In genomic region chr7:39686261-39686924, GRCh38 we compare ENCODE assay signal across 10 cellular contexts.
DNase-seq lines count a peak whose midpoint lies in the region; ATAC-seq and TF ChIP-seq lines count a peak whose summit lies in the region.
"Had no signal": no experiment of that assay in that cellular context is flagged by ENCODE, and none has a peak within 500 bp of the region (broad histone marks: within the 10 kb centered on the region; RNA-seq: fewer than 3 reads in every experiment).

No MANE protein-coding gene starts in this region.

- H3K27me3 Mint-ChIP-seq in activated naive CD8-positive, alpha-beta T cell treated with anti-CD3 and anti-CD28 coated beads, Interleukin-2, amount 50 U/mL, for 24 hours: no peaks in the 10 kb centered on the region
- H3K27me3 Mint-ChIP-seq: IgD-negative memory B cell had no signal

- peak; percentile 88 for ATAC-seq in GM18870 (IDR thresholded peaks at IDR 0.05; ENCODE audit: unreplicated experiment)
- peak; percentile 91 for ATAC-seq in HG02870 (IDR thresholded peaks at IDR 0.05; ENCODE audit: unreplicated experiment)
- ATAC-seq in activated naive CD8-positive, alpha-beta T cell treated with anti-CD3 and anti-CD28 coated beads, Interleukin-2, amount 50 U/mL, for 24 hours: peak; percentile 81
- no peak for ATAC-seq in HG03469 (IDR thresholded peaks at IDR 0.05; ENCODE audit: unreplicated experiment)
- no peak for ATAC-seq in GM19324 (IDR thresholded peaks at IDR 0.05; ENCODE audit: low FRiP score, unreplicated experiment)

- no peak for TF ChIP-seq CTCF in AG09309 (IDR thresholded peaks at IDR 0.05; ENCODE audit: control insufficient read depth, insufficient read depth, low read depth, low read length, missing control alignments)

- peak; percentile 53 for DNase-seq in AG09309 (ENCODE audit: low read depth)
- no peak for DNase-seq in activated naive CD8-positive, alpha-beta T cell treated with anti-CD3 and anti-CD28 coated beads, Interleukin-2, amount 50 U/mL, for 24 hours
- no peak for DNase-seq in stimulated activated CD4-positive, alpha-beta T cell treated with anti-CD3 and anti-CD28 coated beads, Interleukin-15, amount 100 ng/mL, for 24 hours
- DNase-seq in stimulated activated CD4-positive, alpha-beta T cell treated with anti-CD3 and anti-CD28 coated beads, Interleukin-2, amount 100 ng/mL, for 24 hours: no peak
- DNase-seq: retina had no signal

- H3K36me3 Mint-ChIP-seq in activated naive CD8-positive, alpha-beta T cell treated with anti-CD3 and anti-CD28 coated beads, Interleukin-2, amount 50 U/mL, for 24 hours (ENCODE audit: low read depth): peaks cover 29% of the 10 kb centered on the region

- no peak overlapping the region for H3K4me3 ChIP-seq in AG09309 (ENCODE audit: control insufficient read depth, low read depth, low read length)

- peak overlapping the region; percentile 84 for H3K27ac Mint-ChIP-seq in activated naive CD8-positive, alpha-beta T cell treated with anti-CD3 and anti-CD28 coated beads, Interleukin-2, amount 50 U/mL, for 24 hours
- H3K27ac Mint-ChIP-seq: IgD-negative memory B cell had no signal

- H3K4me3 Mint-ChIP-seq in activated naive CD8-positive, alpha-beta T cell treated with anti-CD3 and anti-CD28 coated beads, Interleukin-2, amount 50 U/mL, for 24 hours: peak overlapping the region; percentile 38
- H3K4me3 Mint-ChIP-seq: IgD-negative memory B cell had no signal

- peaks cover 59% of the 10 kb centered on the region for H3K4me1 Mint-ChIP-seq in activated naive CD8-positive, alpha-beta T cell treated with anti-CD3 and anti-CD28 coated beads, Interleukin-2, amount 50 U/mL, for 24 hours

- H3K9me3 Mint-ChIP-seq in activated naive CD8-positive, alpha-beta T cell treated with anti-CD3 and anti-CD28 coated beads, Interleukin-2, amount 50 U/mL, for 24 hours: no peaks in the 10 kb centered on the region
- H3K9me3 Mint-ChIP-seq: IgD-negative memory B cell had no signal

Comparison
In these comparisons a context has a peak if more than half of its experiments do, and no peak if none do; other contexts are left out.
1. ATAC-seq: peak in GM18870 (single experiment), HG02870 (single experiment) and activated naive CD8-positive, alpha-beta T cell treated with anti-CD3 and anti-CD28 coated beads, Interleukin-2, amount 50 U/mL, for 24 hours (single experiment); none in HG03469 (single experiment) and GM19324 (single experiment).